ENCODE assay signal across 9 cellular contexts in the genomic region with DNA sequence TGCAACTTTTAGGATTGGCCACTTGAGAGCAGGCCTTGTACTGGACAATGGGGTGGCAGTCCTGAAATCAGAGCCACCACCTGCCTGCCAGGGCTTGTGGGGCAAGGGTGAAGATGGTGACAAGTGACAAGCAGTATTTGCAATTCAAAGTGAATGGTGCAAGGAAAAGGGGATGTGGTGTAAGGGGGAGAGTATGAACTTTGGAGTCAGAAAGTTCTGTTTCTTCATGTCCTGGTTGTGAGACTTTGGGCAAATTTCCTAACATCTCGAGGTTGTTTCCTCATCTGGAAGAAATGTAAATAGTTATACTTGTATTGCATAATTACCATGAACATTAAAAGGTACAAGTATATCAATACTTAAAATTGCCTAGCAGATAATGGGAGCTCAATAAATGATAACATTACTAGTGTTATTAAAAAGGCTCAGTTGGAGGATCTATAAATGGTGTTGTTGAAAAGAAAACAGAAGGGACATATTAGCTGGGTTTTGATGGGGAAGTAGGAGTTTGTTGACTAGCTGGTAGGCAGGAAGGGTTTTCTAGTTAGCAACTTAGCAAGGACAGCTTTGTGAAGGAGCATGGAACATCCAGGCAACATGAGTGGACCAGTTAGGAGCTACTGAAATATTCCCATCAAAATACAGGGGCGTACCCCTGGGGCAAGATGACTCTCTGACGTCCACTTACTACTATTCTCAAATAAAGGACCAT. TPM values are rescaled to one million over a fixed set of nuclear protein-coding genes. Genes with fewer than 3 reads are reported as not detected.
DNase-seq lines count a peak whose midpoint lies in the region; ATAC-seq and TF ChIP-seq lines count a peak whose summit lies in the region.
"Had no signal": no experiment of that assay in that cellular context is flagged by ENCODE, and none has a peak within 500 bp of the region (broad histone marks: within the 10 kb centered on the region; RNA-seq: fewer than 3 reads in every experiment).

No MANE protein-coding gene starts in this region.

- DNase-seq in KBM-7, result peak; percentile 71
- no peak for DNase-seq in ascending aorta (ENCODE audit: low spot score in 2 of 2)
- DNase-seq in iris pigment epithelial cell (ENCODE audit: low read depth), result peak; percentile 81
- peak; percentile 87 for DNase-seq in upper lobe of right lung
- no peak for DNase-seq in amniotic stem cell (lab: John Stamatoyannopoulos, UW)
- DNase-seq in COLO668 (lab: John Stamatoyannopoulos, UW; ENCODE audit: unreplicated experiment), result no peak
- DNase-seq: NCI-H1694 treated with DMSO at 0.1 percent for 48 hours had no signal

- H3K4me3 ChIP-seq in ascending aorta (no peak overlapping the region), upper lobe of right lung (no peak overlapping the region)

- no peaks in the 10 kb centered on the region for H3K9me3 ChIP-seq in ascending aorta
- H3K9me3 ChIP-seq in upper lobe of right lung, result no peaks in the 10 kb centered on the region

- ATAC-seq in upper lobe of right lung (peak; percentile 73), GM18505 (IDR thresholded peaks at IDR 0.05; ENCODE audit: unreplicated experiment) (no peak)
- ATAC-seq: T-cell had no signal

- H3K27me3 ChIP-seq in ascending aorta (no peaks in the 10 kb centered on the region), upper lobe of right lung (no peaks in the 10 kb centered on the region)

- peak overlapping the region; percentile 57 to 85 for H3K27ac ChIP-seq in ascending aorta
- peak overlapping the region; percentile 82 for H3K27ac ChIP-seq in upper lobe of right lung

- H3K4me1 ChIP-seq in ascending aorta (peaks cover 7 to 23% of the 10 kb centered on the region in 2 donors), upper lobe of right lung (peaks cover 25% of the 10 kb centered on the region)

- no peak for TF ChIP-seq POLR2A in GM18505 (IDR thresholded peaks at IDR 0.05; ENCODE audit: borderline replicate concordance, extremely low read depth, insufficient read depth, insufficient read length)

- H3K36me3 ChIP-seq in ascending aorta (no peaks in the 10 kb centered on the region), upper lobe of right lung (no peaks in the 10 kb centered on the region)

- in situ Hi-C loops in KBM-7 (cut with MboI; ENCODE audit: low pct_unique_long_range_greater_than_20kb, low sequenced_read_pairs), result no loop called here

- intact Hi-C loops in ascending aorta (cut with DNase I), result loop anchor here (10.0 kb wide), 1 partner anchor 199 kb away; no protein-coding TSS in a partner anchor
- intact Hi-C loops in upper lobe of right lung (cut with DNase I), result no loop called here

- TF ChIP-seq CTCF in ascending aorta (IDR thresholded peaks at IDR 0.05) (no peak), upper lobe of right lung (IDR thresholded peaks at IDR 0.05) (no peak)

RNA-seq across cellular contexts. Expression of a gene that starts 21.3 kb away (rescaled TPM):
- total RNA-seq in ascending aorta (14.3 TPM), upper lobe of right lung (92.9 TPM)

RNA-seq across cellular contexts. Expression of a gene that starts 57.6 kb away (rescaled TPM):
- total RNA-seq in ascending aorta (35.5 TPM), upper lobe of right lung (87.1 TPM)

Comparison
In these comparisons a context has a peak if more than half of its experiments do, and no peak if none do; other contexts are left out.
1. DNase-seq: peak in KBM-7 (single experiment), iris pigment epithelial cell (single experiment) and upper lobe of right lung (single experiment); none in ascending aorta (0 of 2), amniotic stem cell (single experiment) and COLO668 (single experiment).